1 cellular context compared by ENCODE assay signal in genomic region chr7:99325597-99326407, GRCh38.
TF ChIP-seq lines count a peak whose summit lies in the region.

ARPC1A (plus strand) TSS chr7:99325898; CDS start chr7:99333354, 7,456 bp downstream.

TF ChIP-seq in K562, 482 proteins besides CTCF, POLR2A, EP300 and RAD21 (continued from another document and continues in another):
- TF ChIP-seq, protein P1, sequence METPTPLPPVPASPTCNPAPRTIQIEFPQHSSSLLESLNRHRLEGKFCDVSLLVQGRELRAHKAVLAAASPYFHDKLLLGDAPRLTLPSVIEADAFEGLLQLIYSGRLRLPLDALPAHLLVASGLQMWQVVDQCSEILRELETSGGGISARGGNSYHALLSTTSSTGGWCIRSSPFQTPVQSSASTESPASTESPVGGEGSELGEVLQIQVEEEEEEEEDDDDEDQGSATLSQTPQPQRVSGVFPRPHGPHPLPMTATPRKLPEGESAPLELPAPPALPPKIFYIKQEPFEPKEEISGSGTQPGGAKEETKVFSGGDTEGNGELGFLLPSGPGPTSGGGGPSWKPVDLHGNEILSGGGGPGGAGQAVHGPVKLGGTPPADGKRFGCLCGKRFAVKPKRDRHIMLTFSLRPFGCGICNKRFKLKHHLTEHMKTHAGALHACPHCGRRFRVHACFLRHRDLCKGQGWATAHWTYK (CRISPR knock-in tag; IDR thresholded peaks at IDR 0.05), result peak; percentile 62; the same call in 1 of the 2 replicates
- TF ChIP-seq NR1H2 (CRISPR knock-in tag; IDR thresholded peaks at IDR 0.05), result no peak; the same call in 1 of the 2 replicates
- peak; percentile 58; the same call in 1 of the 2 replicates for TF ChIP-seq C11orf30 (IDR thresholded peaks at IDR 0.05; ENCODE audit: low read depth)
- no peak for TF ChIP-seq IRF2 (CRISPR knock-in tag; IDR thresholded peaks at IDR 0.05)
- TF ChIP-seq CEBPZ (IDR thresholded peaks at IDR 0.05; ENCODE audit: borderline replicate concordance, low read depth, low read length), result no peak
- peak; percentile 77; the same call in 1 of the 2 replicates for TF ChIP-seq POLR2AphosphoS2 (IDR thresholded peaks at IDR 0.05; ENCODE audit: low read length)
- TF ChIP-seq, protein P2, sequence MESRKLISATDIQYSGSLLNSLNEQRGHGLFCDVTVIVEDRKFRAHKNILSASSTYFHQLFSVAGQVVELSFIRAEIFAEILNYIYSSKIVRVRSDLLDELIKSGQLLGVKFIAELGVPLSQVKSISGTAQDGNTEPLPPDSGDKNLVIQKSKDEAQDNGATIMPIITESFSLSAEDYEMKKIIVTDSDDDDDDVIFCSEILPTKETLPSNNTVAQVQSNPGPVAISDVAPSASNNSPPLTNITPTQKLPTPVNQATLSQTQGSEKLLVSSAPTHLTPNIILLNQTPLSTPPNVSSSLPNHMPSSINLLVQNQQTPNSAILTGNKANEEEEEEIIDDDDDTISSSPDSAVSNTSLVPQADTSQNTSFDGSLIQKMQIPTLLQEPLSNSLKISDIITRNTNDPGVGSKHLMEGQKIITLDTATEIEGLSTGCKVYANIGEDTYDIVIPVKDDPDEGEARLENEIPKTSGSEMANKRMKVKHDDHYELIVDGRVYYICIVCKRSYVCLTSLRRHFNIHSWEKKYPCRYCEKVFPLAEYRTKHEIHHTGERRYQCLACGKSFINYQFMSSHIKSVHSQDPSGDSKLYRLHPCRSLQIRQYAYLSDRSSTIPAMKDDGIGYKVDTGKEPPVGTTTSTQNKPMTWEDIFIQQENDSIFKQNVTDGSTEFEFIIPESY (CRISPR knock-in tag; IDR thresholded peaks at IDR 0.05), result no peak
- peak; percentile 66; the same call in 1 of the 2 replicates for TF ChIP-seq ZKSCAN1 (IDR thresholded peaks at IDR 0.05; ENCODE audit: low read depth, low read length)
- TF ChIP-seq ZNF282 (CRISPR knock-in tag; IDR thresholded peaks at IDR 0.05), result no peak
- TF ChIP-seq, protein P3, sequence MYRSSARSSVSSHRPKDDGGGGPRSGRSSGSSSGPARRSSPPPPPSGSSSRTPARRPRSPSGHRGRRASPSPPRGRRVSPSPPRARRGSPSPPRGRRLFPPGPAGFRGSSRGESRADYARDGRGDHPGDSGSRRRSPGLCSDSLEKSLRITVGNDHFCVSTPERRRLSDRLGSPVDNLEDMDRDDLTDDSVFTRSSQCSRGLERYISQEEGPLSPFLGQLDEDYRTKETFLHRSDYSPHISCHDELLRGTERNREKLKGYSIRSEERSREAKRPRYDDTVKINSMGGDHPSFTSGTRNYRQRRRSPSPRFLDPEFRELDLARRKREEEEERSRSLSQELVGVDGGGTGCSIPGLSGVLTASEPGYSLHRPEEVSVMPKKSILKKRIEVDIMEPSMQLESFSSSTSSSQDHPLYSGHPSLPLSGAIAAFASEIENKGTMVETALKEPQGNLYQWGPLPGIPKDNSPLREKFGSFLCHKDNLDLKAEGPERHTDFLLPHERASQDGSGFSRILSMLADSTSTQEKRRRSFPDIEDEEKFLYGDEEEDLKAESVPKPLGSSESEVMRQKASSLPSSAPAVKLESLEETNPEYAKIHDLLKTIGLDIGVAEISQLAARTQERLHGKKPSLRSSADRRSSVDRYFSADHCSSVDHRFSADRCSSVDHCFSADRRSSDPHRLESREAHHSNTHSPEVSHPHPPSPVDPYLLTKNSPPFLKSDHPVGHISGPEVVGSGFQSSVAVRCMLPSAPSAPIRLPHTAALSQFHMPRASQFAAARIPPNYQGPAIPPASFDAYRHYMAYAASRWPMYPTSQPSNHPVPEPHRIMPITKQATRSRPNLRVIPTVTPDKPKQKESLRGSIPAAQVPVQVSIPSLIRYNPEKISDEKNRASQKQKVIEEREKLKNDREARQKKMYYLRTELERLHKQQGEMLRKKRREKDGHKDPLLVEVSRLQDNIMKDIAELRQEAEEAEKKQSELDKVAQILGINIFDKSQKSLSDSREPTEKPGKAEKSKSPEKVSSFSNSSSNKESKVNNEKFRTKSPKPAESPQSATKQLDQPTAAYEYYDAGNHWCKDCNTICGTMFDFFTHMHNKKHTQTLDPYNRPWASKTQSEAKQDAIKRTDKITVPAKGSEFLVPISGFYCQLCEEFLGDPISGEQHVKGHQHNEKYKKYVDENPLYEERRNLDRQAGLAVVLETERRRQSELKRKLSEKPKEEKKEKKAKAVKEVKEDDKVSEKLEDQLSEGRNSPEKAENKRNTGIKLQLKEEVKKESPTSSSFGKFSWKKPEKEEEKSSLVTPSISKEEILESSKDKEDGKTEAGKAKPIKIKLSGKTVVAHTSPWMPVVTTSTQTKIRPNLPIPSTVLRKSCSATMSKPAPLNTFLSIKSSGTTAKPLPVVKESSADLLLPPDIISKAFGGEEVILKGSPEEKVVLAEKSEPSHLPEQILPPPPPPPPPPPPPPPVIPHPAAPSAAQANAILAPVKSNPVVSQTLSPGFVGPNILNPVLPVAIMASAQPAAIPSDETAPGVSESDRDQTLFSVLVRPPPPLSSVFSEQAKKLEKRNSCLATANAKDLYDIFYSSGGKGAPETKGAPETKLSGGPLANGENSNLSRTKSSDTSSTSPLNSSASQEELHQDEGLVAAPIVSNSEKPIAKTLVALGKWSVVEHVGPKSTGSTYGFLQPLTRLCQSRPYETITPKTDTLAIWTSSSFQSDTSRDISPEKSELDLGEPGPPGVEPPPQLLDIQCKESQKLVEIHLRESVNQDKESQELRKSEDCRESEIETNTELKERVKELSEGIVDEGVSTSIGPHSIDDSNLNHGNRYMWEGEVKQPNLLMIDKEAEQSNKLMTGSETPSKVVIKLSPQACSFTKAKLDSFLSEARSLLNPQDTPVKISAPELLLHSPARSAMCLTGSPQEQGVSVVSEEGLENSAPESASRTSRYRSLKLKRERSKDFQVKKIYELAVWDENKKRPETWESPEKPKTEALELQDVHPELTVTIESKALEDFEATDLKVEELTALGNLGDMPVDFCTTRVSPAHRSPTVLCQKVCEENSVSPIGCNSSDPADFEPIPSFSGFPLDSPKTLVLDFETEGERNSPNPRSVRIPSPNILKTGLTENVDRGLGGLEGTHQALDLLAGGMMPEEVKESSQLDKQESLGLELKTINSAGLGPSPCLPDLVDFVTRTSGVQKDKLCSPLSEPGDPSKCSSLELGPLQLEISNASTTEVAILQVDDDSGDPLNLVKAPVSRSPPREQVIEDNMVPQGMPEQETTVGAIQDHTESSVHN (IDR thresholded peaks at IDR 0.05; ENCODE audit: borderline replicate concordance in 1 of 2, low read depth in 1 of 2), result no peak
- no peak for TF ChIP-seq MTA2 (IDR thresholded peaks at IDR 0.05; ENCODE audit: low read depth)
- no peak for TF ChIP-seq BRCA1 (IDR thresholded peaks at IDR 0.05)
- no peak for TF ChIP-seq BRCA1 (CRISPR knock-in tag; IDR thresholded peaks at IDR 0.05)
- no peak for TF ChIP-seq BACH1 (tag; IDR thresholded peaks at IDR 0.05)
- TF ChIP-seq, protein P4, sequence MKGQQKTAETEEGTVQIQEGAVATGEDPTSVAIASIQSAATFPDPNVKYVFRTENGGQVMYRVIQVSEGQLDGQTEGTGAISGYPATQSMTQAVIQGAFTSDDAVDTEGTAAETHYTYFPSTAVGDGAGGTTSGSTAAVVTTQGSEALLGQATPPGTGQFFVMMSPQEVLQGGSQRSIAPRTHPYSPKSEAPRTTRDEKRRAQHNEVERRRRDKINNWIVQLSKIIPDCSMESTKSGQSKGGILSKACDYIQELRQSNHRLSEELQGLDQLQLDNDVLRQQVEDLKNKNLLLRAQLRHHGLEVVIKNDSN (CRISPR knock-in tag; IDR thresholded peaks at IDR 0.05), result no peak
- TF ChIP-seq FOXA3 (CRISPR knock-in tag; conservative IDR thresholded peaks at IDR 0.05 in 1 of 2, IDR thresholded peaks at IDR 0.05 in 1 of 2), result 0 out of 4 replicates have a peak, but pooled peaks of 1 of the 2 experiments have one; percentile 16
- no peak for TF ChIP-seq ZNF146 (CRISPR knock-in tag; IDR thresholded peaks at IDR 0.05; ENCODE audit: unreplicated experiment)
- no peak for TF ChIP-seq MCM3 (IDR thresholded peaks at IDR 0.05)
- TF ChIP-seq ZNF408 (CRISPR knock-in tag; IDR thresholded peaks at IDR 0.05; ENCODE audit: low read depth), result no peak
- TF ChIP-seq NCOR1 (IDR thresholded peaks at IDR 0.05), result no peak
- no peak for TF ChIP-seq ZNF764 (CRISPR knock-in tag; IDR thresholded peaks at IDR 0.05; ENCODE audit: low read depth)
- TF ChIP-seq ZNF174 (CRISPR knock-in tag; IDR thresholded peaks at IDR 0.05), result no peak
- no peak for TF ChIP-seq NCOA2 (IDR thresholded peaks at IDR 0.05; ENCODE audit: partially characterized antibody in 2 of 2)
- TF ChIP-seq, protein P5, sequence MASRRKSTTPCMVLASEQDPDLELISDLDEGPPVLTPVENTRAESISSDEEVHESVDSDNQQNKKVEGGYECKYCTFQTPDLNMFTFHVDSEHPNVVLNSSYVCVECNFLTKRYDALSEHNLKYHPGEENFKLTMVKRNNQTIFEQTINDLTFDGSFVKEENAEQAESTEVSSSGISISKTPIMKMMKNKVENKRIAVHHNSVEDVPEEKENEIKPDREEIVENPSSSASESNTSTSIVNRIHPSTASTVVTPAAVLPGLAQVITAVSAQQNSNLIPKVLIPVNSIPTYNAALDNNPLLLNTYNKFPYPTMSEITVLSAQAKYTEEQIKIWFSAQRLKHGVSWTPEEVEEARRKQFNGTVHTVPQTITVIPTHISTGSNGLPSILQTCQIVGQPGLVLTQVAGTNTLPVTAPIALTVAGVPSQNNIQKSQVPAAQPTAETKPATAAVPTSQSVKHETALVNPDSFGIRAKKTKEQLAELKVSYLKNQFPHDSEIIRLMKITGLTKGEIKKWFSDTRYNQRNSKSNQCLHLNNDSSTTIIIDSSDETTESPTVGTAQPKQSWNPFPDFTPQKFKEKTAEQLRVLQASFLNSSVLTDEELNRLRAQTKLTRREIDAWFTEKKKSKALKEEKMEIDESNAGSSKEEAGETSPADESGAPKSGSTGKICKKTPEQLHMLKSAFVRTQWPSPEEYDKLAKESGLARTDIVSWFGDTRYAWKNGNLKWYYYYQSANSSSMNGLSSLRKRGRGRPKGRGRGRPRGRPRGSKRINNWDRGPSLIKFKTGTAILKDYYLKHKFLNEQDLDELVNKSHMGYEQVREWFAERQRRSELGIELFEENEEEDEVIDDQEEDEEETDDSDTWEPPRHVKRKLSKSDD (conservative IDR thresholded peaks at IDR 0.05; ENCODE audit: low read length), result no peak
- no peak for TF ChIP-seq PTRF (tag; IDR thresholded peaks at IDR 0.05)
- TF ChIP-seq ZBTB17 (CRISPR knock-in tag; IDR thresholded peaks at IDR 0.05), result peak; percentile 81; the same call in 1 of the 2 replicates
- TF ChIP-seq SP2 (IDR thresholded peaks at IDR 0.05; ENCODE audit: extremely low read depth, low read depth, low read length, poor library complexity, severe bottlenecking), result no peak
- no peak for TF ChIP-seq USF2 (CRISPR knock-in tag; IDR thresholded peaks at IDR 0.05)
- no peak for TF ChIP-seq HNRNPH1 (optimal IDR thresholded peaks at IDR 0.05; ENCODE audit: low read depth, low read length)
- no peak for TF ChIP-seq TGIF2 (CRISPR knock-in tag; IDR thresholded peaks at IDR 0.05)
- TF ChIP-seq, protein P6, sequence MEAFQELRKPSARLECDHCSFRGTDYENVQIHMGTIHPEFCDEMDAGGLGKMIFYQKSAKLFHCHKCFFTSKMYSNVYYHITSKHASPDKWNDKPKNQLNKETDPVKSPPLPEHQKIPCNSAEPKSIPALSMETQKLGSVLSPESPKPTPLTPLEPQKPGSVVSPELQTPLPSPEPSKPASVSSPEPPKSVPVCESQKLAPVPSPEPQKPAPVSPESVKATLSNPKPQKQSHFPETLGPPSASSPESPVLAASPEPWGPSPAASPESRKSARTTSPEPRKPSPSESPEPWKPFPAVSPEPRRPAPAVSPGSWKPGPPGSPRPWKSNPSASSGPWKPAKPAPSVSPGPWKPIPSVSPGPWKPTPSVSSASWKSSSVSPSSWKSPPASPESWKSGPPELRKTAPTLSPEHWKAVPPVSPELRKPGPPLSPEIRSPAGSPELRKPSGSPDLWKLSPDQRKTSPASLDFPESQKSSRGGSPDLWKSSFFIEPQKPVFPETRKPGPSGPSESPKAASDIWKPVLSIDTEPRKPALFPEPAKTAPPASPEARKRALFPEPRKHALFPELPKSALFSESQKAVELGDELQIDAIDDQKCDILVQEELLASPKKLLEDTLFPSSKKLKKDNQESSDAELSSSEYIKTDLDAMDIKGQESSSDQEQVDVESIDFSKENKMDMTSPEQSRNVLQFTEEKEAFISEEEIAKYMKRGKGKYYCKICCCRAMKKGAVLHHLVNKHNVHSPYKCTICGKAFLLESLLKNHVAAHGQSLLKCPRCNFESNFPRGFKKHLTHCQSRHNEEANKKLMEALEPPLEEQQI (IDR thresholded peaks at IDR 0.05), result no peak
- TF ChIP-seq, protein P7, sequence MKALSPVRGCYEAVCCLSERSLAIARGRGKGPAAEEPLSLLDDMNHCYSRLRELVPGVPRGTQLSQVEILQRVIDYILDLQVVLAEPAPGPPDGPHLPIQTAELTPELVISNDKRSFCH (CRISPR knock-in tag; IDR thresholded peaks at IDR 0.05), result no peak
- TF ChIP-seq, protein P7 (tag; IDR thresholded peaks at IDR 0.05), result no peak
- TF ChIP-seq PKNOX1 (IDR thresholded peaks at IDR 0.05), result peak; percentile 76
